ENCODE assay signal across 16 cellular contexts in the genomic region with DNA sequence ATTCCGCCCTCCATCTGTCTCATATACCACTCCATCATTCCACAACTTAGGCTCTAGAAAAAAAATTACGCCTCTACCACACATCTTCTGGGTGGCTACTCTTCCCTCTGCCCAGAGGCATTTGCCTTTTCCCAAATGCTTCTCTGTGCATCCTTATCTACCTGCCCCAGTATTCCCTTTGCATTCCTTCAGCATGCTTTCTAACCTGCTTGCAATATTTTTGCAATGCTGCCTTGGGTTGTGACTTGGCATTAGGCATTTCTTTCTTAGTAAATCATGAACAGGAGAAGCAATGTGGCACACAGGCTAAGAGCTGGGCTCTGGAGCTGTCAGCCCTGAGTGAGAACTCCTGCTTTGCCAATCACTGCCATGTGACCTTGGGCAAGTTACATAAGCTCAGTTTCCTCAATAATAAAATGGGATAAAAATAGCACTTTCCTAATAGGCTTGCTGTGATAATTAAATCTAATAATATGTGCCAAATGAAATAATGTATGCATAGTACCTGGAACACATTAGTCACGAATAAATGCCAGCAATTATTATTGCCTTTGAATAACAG.
A peak's percentile ranks its signal among the peaks of the same experiment; 100 is the strongest.
DNase-seq lines count a peak whose midpoint lies in the region; ATAC-seq and TF ChIP-seq lines count a peak whose summit lies in the region.
"Had no signal": no experiment of that assay in that cellular context is flagged by ENCODE, and none has a peak within 500 bp of the region (broad histone marks: within the 10 kb centered on the region; RNA-seq: fewer than 3 reads in every experiment).

No MANE protein-coding gene starts in this region.

- intact Hi-C loops in Right ventricle myocardium superior (cut with DNase I) = loop anchor here (10.0 kb wide), 1 partner anchor 514 kb away; no protein-coding TSS in a partner anchor
- intact Hi-C loops in head of caudate nucleus (cut with DNase I) = no loop called here

- CTCF ChIA-PET in CD8-positive, alpha-beta memory T cell (lab: Charles Lee) = no interaction called here

- peak; percentile 77 for ATAC-seq in Right ventricle myocardium superior (ENCODE audit: poor library complexity)
- no peak for ATAC-seq in GM18498 (IDR thresholded peaks at IDR 0.05; ENCODE audit: unreplicated experiment)
- ATAC-seq: GM23338, K562 had no signal

- H3K4me3 Mint-ChIP-seq in CD8-positive, alpha-beta memory T cell = no peak overlapping the region
- H3K4me3 Mint-ChIP-seq: CD4-positive, alpha-beta memory T cell; GM23338 had no signal

- H3K4me1 Mint-ChIP-seq in CD8-positive, alpha-beta memory T cell = no peaks in the 10 kb centered on the region
- H3K4me1 Mint-ChIP-seq: CD4-positive, alpha-beta memory T cell; GM23338 had no signal

- H3K9me3 ChIP-seq in right atrium auricular region = no peaks in the 10 kb centered on the region
- H3K9me3 ChIP-seq in CD8-positive, alpha-beta memory T cell (ENCODE audit: low read length) = no peaks in the 10 kb centered on the region
- H3K9me3 ChIP-seq: BE2C had no signal

- H3K27ac ChIP-seq in right atrium auricular region = no peak overlapping the region
- H3K27ac ChIP-seq in CD8-positive, alpha-beta memory T cell (ENCODE audit: low read depth, low read length) = no peak overlapping the region
- H3K27ac ChIP-seq: C4-2B had no signal

- DNase-seq in Right ventricle myocardium superior (no peak), right atrium auricular region (ENCODE audit: low spot score) (no peak), head of caudate nucleus (peak in 41 of 42 donors; percentile 23 to 87 (median 60)), medulla oblongata (ENCODE audit: extremely low spot score) (peak; percentile 19)
- no peak for DNase-seq in stimulated activated naive CD4-positive, alpha-beta T cell treated with Interleukin-2 at 50 U/mL for 16 hours (lab: John Stamatoyannopoulos, UW)
- no peak for DNase-seq in CD8-positive, alpha-beta memory T cell
- DNase-seq: BE2C; CD4-positive, alpha-beta memory T cell; COR-L47; DND-41; GF-D8; H7 had no signal

- peaks cover 0 to 4% (median 1%) of the 10 kb centered on the region in 5 donors for H3K9me3 Mint-ChIP-seq in CD8-positive, alpha-beta memory T cell
- H3K9me3 Mint-ChIP-seq: GM23338 had no signal

- no peaks in the 10 kb centered on the region for H3K36me3 ChIP-seq in right atrium auricular region
- H3K36me3 ChIP-seq in CD8-positive, alpha-beta memory T cell (ENCODE audit: insufficient read depth, low read length) = no peaks in the 10 kb centered on the region
- H3K36me3 ChIP-seq: BE2C had no signal

- no peak overlapping the region for H3K27ac Mint-ChIP-seq in CD8-positive, alpha-beta memory T cell
- H3K27ac Mint-ChIP-seq: CD4-positive, alpha-beta memory T cell; GM23338 had no signal

- H3K27me3 ChIP-seq in right atrium auricular region = no peaks in the 10 kb centered on the region
- H3K27me3 ChIP-seq in CD8-positive, alpha-beta memory T cell (ENCODE audit: insufficient read depth, low read length, poor library complexity, severe bottlenecking) = no peaks in the 10 kb centered on the region
- H3K27me3 ChIP-seq: BE2C had no signal

- H3K4me3 ChIP-seq in right atrium auricular region = no peak overlapping the region
- no peak overlapping the region for H3K4me3 ChIP-seq in CD8-positive, alpha-beta memory T cell (ENCODE audit: low read length)
- H3K4me3 ChIP-seq: GM23338, K562 had no signal

- POLR2A ChIA-PET in CD8-positive, alpha-beta memory T cell (lab: Charles Lee) = no interaction called here

- no peaks in the 10 kb centered on the region for H3K4me1 ChIP-seq in right atrium auricular region
- no peaks in the 10 kb centered on the region for H3K4me1 ChIP-seq in CD8-positive, alpha-beta memory T cell (ENCODE audit: insufficient read depth, low read length)
- H3K4me1 ChIP-seq: BE2C had no signal

- no peaks in the 10 kb centered on the region for H3K36me3 Mint-ChIP-seq in CD8-positive, alpha-beta memory T cell
- H3K36me3 Mint-ChIP-seq: CD4-positive, alpha-beta memory T cell had no signal

- no peak for TF ChIP-seq CTCF in right atrium auricular region (IDR thresholded peaks at IDR 0.05)

- no peaks in the 10 kb centered on the region for H3K27me3 Mint-ChIP-seq in CD8-positive, alpha-beta memory T cell

Comparison
In these comparisons a context has a peak if more than half of its experiments do, and no peak if none do; other contexts are left out.
1. DNase-seq: peak in head of caudate nucleus (41 of 42) and medulla oblongata (single experiment); none in Right ventricle myocardium superior (single experiment), right atrium auricular region (single experiment), stimulated activated naive CD4-positive, alpha-beta T cell treated with Interleukin-2 at 50 U/mL for 16 hours (single experiment) and CD8-positive, alpha-beta memory T cell (0 of 5).